ENCODE assay signal across 7 cellular contexts in the genomic region with DNA sequence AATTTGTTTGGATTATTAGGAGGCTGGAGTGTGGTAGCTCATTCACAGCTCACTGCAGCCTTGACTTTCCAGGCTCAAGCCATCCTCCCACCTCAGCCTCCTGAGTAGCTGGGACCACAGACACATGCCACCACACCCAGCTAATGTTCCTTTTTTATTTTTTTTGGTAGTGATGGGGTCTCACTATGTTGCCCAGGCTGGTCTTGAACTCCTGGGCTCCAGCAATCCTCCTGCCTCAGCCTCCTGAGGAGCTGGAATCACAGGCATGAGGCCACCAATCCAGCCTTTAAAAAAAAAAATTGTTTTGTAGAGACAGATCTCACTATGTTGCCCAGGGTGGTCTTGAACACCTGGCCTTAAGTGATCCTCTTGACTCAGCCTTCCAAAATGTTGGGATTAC. TPM values are rescaled to one million over a fixed set of nuclear protein-coding genes. Genes with fewer than 3 reads are reported as not detected.
"Had no signal": no experiment of that assay in that cellular context is flagged by ENCODE, and none has a peak within 500 bp of the region (broad histone marks: within the 10 kb centered on the region; RNA-seq: fewer than 3 reads in every experiment).

No MANE protein-coding gene starts in this region.

RNA-seq across cellular contexts. Expression of a gene that starts 8.3 kb away (rescaled TPM):
- total RNA-seq: Right ventricle myocardium inferior, Right ventricle myocardium superior, RPMI7951, SJSA1 had no signal

RNA-seq across cellular contexts. Expression of a gene that starts 33.1 kb away (rescaled TPM):
- total RNA-seq: PC-9, RPMI7951, SJCRH30, SJSA1, T-cell had no signal
